Comparison of ENCODE assay signal across 8 cellular contexts in the genomic region with DNA sequence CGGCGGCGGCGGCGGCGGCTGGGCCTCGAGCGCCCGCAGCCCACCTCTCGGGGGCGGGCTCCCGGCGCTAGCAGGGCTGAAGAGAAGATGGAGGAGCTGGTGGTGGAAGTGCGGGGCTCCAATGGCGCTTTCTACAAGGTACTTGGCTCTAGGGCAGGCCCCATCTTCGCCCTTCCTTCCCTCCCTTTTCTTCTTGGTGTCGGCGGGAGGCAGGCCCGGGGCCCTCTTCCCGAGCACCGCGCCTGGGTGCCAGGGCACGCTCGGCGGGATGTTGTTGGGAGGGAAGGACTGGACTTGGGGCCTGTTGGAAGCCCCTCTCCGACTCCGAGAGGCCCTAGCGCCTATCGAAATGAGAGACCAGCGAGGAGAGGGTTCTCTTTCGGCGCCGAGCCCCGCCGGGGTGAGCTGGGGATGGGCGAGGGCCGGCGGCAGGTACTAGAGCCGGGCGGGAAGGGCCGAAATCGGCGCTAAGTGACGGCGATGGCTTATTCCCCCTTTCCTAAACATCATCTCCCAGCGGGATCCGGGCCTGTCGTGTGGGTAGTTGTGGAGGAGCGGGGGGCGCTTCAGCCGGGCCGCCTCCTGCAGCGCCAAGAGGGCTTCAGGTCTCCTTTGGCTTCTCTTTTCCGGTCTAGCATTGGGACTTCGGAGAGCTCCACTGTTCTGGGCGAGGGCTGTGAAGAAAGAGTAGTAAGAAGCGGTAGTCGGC. TPM values are rescaled to one million over a fixed set of nuclear protein-coding genes. Genes with fewer than 3 reads are reported as not detected.
DNase-seq lines count a peak whose midpoint lies in the region; ATAC-seq, FAIRE-seq and TF ChIP-seq lines count a peak whose summit lies in the region.

No MANE protein-coding gene starts in this region.

- no peaks in the 10 kb centered on the region for H3K27me3 Mint-ChIP-seq in activated naive CD8-positive, alpha-beta T cell treated with anti-CD3 and anti-CD28 coated beads, Interleukin-2, amount 50 U/mL, for 24 hours

- peaks cover 45% of the 10 kb centered on the region for H3K4me1 Mint-ChIP-seq in activated naive CD8-positive, alpha-beta T cell treated with anti-CD3 and anti-CD28 coated beads, Interleukin-2, amount 50 U/mL, for 24 hours

- H3K9me3 ChIP-seq in PC-9 (ENCODE audit: insufficient read depth, low read depth), result no peaks in the 10 kb centered on the region
- H3K9me3 ChIP-seq in cardiac muscle cell (ENCODE audit: low read depth), result no peaks in the 10 kb centered on the region
- no peaks in the 10 kb centered on the region for H3K9me3 ChIP-seq in ovary

- CTCF ChIA-PET in PC-9 (lab: Charles Lee), result no interaction called here

- peak overlapping the region; percentile 97 for H3K4me2 ChIP-seq in PC-9

- TF ChIP-seq EP300 in ovary (IDR thresholded peaks at IDR 0.05), result no peak

- peaks cover 27% of the 10 kb centered on the region for H3K4me1 ChIP-seq in PC-9 (replicated peaks; ENCODE audit: insufficient read depth)
- peaks cover 3% of the 10 kb centered on the region for H3K4me1 ChIP-seq in cardiac muscle cell (ENCODE audit: low read depth)
- H3K4me1 ChIP-seq in ovary (ENCODE audit: insufficient read depth), result no peaks in the 10 kb centered on the region

- no peak for TF ChIP-seq CTCF in PC-9 (conservative IDR thresholded peaks at IDR 0.05)
- TF ChIP-seq CTCF in cardiac muscle cell (IDR thresholded peaks at IDR 0.05; ENCODE audit: low read depth, low read length), result no peak
- TF ChIP-seq CTCF in ovary (IDR thresholded peaks at IDR 0.05), result no peak

- H3K4me3 ChIP-seq in PC-9, result peak overlapping the region; percentile 96
- peak overlapping the region; percentile 68 for H3K4me3 ChIP-seq in cardiac muscle cell
- H3K4me3 ChIP-seq in ovary, result peak overlapping the region; percentile 71

- H3K9me3 Mint-ChIP-seq in activated naive CD8-positive, alpha-beta T cell treated with anti-CD3 and anti-CD28 coated beads, Interleukin-2, amount 50 U/mL, for 24 hours, result no peaks in the 10 kb centered on the region

- H3K4me3 Mint-ChIP-seq in activated naive CD8-positive, alpha-beta T cell treated with anti-CD3 and anti-CD28 coated beads, Interleukin-2, amount 50 U/mL, for 24 hours, result peak overlapping the region; percentile 95

- H3K79me2 ChIP-seq in PC-9 (ENCODE audit: low read depth), result peaks cover 52% of the 10 kb centered on the region

- no peak for TF ChIP-seq POLR2A in ovary (IDR thresholded peaks at IDR 0.05)

- DNase-seq in COLO668 (lab: John Stamatoyannopoulos, UW; ENCODE audit: unreplicated experiment) (peak; percentile 49), GM19239 (ENCODE audit: insufficient read length, low spot score) (no peak), PC-9 (peak in 1 of 2 experiments; percentile 26), cardiac muscle cell (ENCODE audit: low read depth in 1 of 2, low spot score in 1 of 2) (peak; percentile 42 to 57), ovary (peak; percentile 25 to 59 (median 45)), mucosa of gallbladder (ENCODE audit: low spot score) (no peak)
- peak; percentile 25 for DNase-seq in activated naive CD8-positive, alpha-beta T cell treated with anti-CD3 and anti-CD28 coated beads, Interleukin-2, amount 50 U/mL, for 24 hours

- 0 out of 2 replicates have a peak, but pooled peaks cover 3% of the 10 kb centered on the region for H3F3A ChIP-seq in PC-9 (ENCODE audit: insufficient read depth, low read depth)

- POLR2A ChIA-PET in PC-9 (lab: Charles Lee; ENCODE audit: unreplicated experiment), result interaction anchor here (0.5 kb wide), 1 partner anchor 38 kb away, joined by 3 read pairs; no protein-coding TSS in a partner anchor

- H3K27ac Mint-ChIP-seq in activated naive CD8-positive, alpha-beta T cell treated with anti-CD3 and anti-CD28 coated beads, Interleukin-2, amount 50 U/mL, for 24 hours, result peak overlapping the region; percentile 92

- intact Hi-C loops in PC-9 (cut with micrococcal nuclease; ENCODE audit: unreplicated experiment) (loop anchor here (5.0 to 10.0 kb wide), 2 partner anchors 65 to 1583 kb away; no protein-coding TSS in a partner anchor), ovary (cut with DNase I) (no loop called here)

- FAIRE-seq in GM19239 (lab: Jason Lieb, UNC), result peak; percentile 83

- no TSS peak for BruUV-seq in PC-9 (replicated peaks; lab: Mats Ljungman, UMichigan)

- 37 to 51% (median 38%) methylated on average over 56 to 58 of the region's 58 CpGs for WGBS in ovary, 3 donors

- H3K27me3 ChIP-seq in PC-9 (ENCODE audit: insufficient read depth, low read depth), result no peaks in the 10 kb centered on the region
- no peaks in the 10 kb centered on the region for H3K27me3 ChIP-seq in cardiac muscle cell
- no peaks in the 10 kb centered on the region for H3K27me3 ChIP-seq in ovary

- no peaks in the 10 kb centered on the region for H3K36me3 ChIP-seq in PC-9 (ENCODE audit: low read depth)
- H3K36me3 ChIP-seq in cardiac muscle cell, result no peaks in the 10 kb centered on the region
- no peaks in the 10 kb centered on the region for H3K36me3 ChIP-seq in ovary

- no peaks in the 10 kb centered on the region for H3K9me2 ChIP-seq in PC-9 (ENCODE audit: insufficient read depth)

- peaks cover 44% of the 10 kb centered on the region for H4K20me1 ChIP-seq in PC-9 (ENCODE audit: insufficient read depth)

- H3K27ac ChIP-seq in PC-9, result peak overlapping the region; percentile 76
- peak overlapping the region; percentile 89 for H3K27ac ChIP-seq in cardiac muscle cell
- H3K27ac ChIP-seq in ovary, result peak overlapping the region; percentile 90 to 95

- no peaks in the 10 kb centered on the region for H3K36me3 Mint-ChIP-seq in activated naive CD8-positive, alpha-beta T cell treated with anti-CD3 and anti-CD28 coated beads, Interleukin-2, amount 50 U/mL, for 24 hours (ENCODE audit: low read depth)

- H2AFZ ChIP-seq in PC-9, result peak overlapping the region; percentile 94

- peak; percentile 44 for ATAC-seq in HG03196 (IDR thresholded peaks at IDR 0.05; ENCODE audit: unreplicated experiment)
- peak; percentile 41 for ATAC-seq in activated naive CD8-positive, alpha-beta T cell treated with anti-CD3 and anti-CD28 coated beads, Interleukin-2, amount 50 U/mL, for 24 hours

RNA-seq across cellular contexts. Expression of a gene that starts 0.5 kb away (rescaled TPM):
- total RNA-seq in PC-9 (2021) (99.5 and 99.9 TPM in 2 replicates), cardiac muscle cell (29.1 and 34.5 TPM in 2 replicates), ovary (10 to 100 TPM; 43.1 to 65.2 (median 47.1) TPM), mucosa of gallbladder (36.7 TPM)
- polyA plus RNA-seq in cardiac muscle cell (31.1 and 52.4 TPM in 2 replicates), ovary (10 to 100 TPM; 27.1 to 37.6 TPM)

Comparison
In these comparisons a context has a peak if more than half of its experiments do, and no peak if none do; other contexts are left out.
1. DNase-seq: peak in COLO668 (single experiment), activated naive CD8-positive, alpha-beta T cell treated with anti-CD3 and anti-CD28 coated beads, Interleukin-2, amount 50 U/mL, for 24 hours (single experiment), cardiac muscle cell (2 of 2) and ovary (5 of 5); none in GM19239 (single experiment) and mucosa of gallbladder (single experiment).
2. Peak in every context shown above with its lines, with median percentiles within 50 percentile points of each other: H3K27ac ChIP-seq and H3K4me3 ChIP-seq.